10 cellular contexts compared by ENCODE assay signal in the genomic region with DNA sequence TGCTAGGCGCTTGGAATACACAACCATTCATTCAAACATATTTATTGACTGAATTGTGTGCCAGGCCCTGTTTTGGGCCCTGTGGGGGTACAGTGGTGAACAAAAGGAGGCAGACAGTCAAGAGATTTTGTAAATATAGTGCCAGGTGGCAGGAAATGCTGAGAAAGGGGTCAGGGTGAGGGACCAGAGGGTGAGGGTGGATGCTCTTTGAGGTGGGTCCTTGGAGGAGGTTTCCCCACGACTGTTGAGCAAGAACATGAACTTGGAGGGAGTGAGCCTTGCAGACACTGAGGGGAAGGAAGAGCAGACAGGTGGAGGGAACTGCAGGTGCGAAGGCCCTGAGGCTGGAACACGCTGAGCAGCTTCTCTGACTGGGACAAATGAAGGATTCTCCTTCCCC. TPM values are rescaled to one million over a fixed set of nuclear protein-coding genes. Genes with fewer than 3 reads are reported as not detected.
A peak's percentile ranks its signal among the peaks of the same experiment; 100 is the strongest.
DNase-seq lines count a peak whose midpoint lies in the region; ATAC-seq, FAIRE-seq and TF ChIP-seq lines count a peak whose summit lies in the region.
"Had no signal": no experiment of that assay in that cellular context is flagged by ENCODE, and none has a peak within 500 bp of the region (broad histone marks: within the 10 kb centered on the region; RNA-seq: fewer than 3 reads in every experiment).

No MANE protein-coding gene starts in this region.

- peak overlapping the region; percentile 90 for H3K4me3 Mint-ChIP-seq in T-helper 2 cell treated with Interferon-gamma antibody and Interleukin-4, amounts not matched to agents 5 μg/mL and 100 μg/mL, for 36 hours
- peak overlapping the region; percentile 69 for H3K4me3 Mint-ChIP-seq in stimulated activated memory B cell treated with anti-CD40 and anti-IgM and Interleukin-4, amounts not matched to agents 10 μg/mL and 1 μg/mL and 100 μg/mL, for 72 hours
- H3K4me3 Mint-ChIP-seq: neural crest cell had no signal

- H3K9me3 Mint-ChIP-seq in T-helper 2 cell treated with Interferon-gamma antibody and Interleukin-4, amounts not matched to agents 5 μg/mL and 100 μg/mL, for 36 hours, result no peaks in the 10 kb centered on the region
- H3K9me3 Mint-ChIP-seq in stimulated activated memory B cell treated with anti-CD40 and anti-IgM and Interleukin-4, amounts not matched to agents 10 μg/mL and 1 μg/mL and 100 μg/mL, for 72 hours, result peaks cover 2% of the 10 kb centered on the region
- H3K9me3 Mint-ChIP-seq: neural crest cell had no signal

- no peak for ATAC-seq in stimulated activated memory B cell treated with anti-CD40 and anti-IgM and Interleukin-4, amounts not matched to agents 10 μg/mL and 1 μg/mL and 100 μg/mL, for 72 hours
- ATAC-seq in HG02763 (IDR thresholded peaks at IDR 0.05; ENCODE audit: unreplicated experiment), result no peak

- H3K4me2 ChIP-seq in PC-9 (peak overlapping the region; percentile 88), endothelial cell of umbilical vein (ENCODE audit: insufficient read depth, low read length) (no peak overlapping the region), SK-N-SH (no peak overlapping the region)

- H3K36me3 ChIP-seq in PC-9 (ENCODE audit: low read depth) (peaks cover 6% of the 10 kb centered on the region), endothelial cell of umbilical vein (ENCODE audit: control insufficient read depth in 2 of 2, extremely low read depth in 1 of 2, insufficient read depth in 2 of 2, low read length in 2 of 2) (no peaks in the 10 kb centered on the region), SK-N-SH (replicated peaks in 1 of 2; ENCODE audit: control insufficient read depth in 1 of 2, insufficient read depth in 2 of 2, low read length in 1 of 2) (peaks cover 0 to 5% of the 10 kb centered on the region in 2 experiments)

- peaks cover 68% of the 10 kb centered on the region for H3F3A ChIP-seq in PC-9 (ENCODE audit: insufficient read depth, low read depth)
- peaks cover 13% of the 10 kb centered on the region for H3F3A ChIP-seq in SK-N-SH (replicated peaks; ENCODE audit: insufficient read depth)

- H3K9ac ChIP-seq in endothelial cell of umbilical vein (replicated peaks; ENCODE audit: extremely low read depth, insufficient read depth, low read length) (no peak overlapping the region), SK-N-SH (no peak overlapping the region)

- H4K20me1 ChIP-seq in PC-9 (ENCODE audit: insufficient read depth) (no peaks in the 10 kb centered on the region), endothelial cell of umbilical vein (replicated peaks; ENCODE audit: control insufficient read depth, extremely low read depth, insufficient read depth, low read length) (no peaks in the 10 kb centered on the region), SK-N-SH (ENCODE audit: insufficient read depth) (no peaks in the 10 kb centered on the region)

- no peak for FAIRE-seq in endothelial cell of umbilical vein (lab: Jason Lieb, UNC)
- FAIRE-seq: bronchial epithelial cell had no signal

- H3K27me3 ChIP-seq in PC-9 (ENCODE audit: insufficient read depth, low read depth), result no peaks in the 10 kb centered on the region
- no peaks in the 10 kb centered on the region for H3K27me3 ChIP-seq in endothelial cell of umbilical vein (ENCODE audit: control insufficient read depth in 2 of 2, insufficient read depth in 2 of 2, low read length in 2 of 2)
- H3K27me3 ChIP-seq in SK-N-SH (ENCODE audit: insufficient read depth), result no peaks in the 10 kb centered on the region

- no TSS peak for BruUV-seq in PC-9 (replicated peaks; lab: Mats Ljungman, UMichigan)
- BruUV-seq in endothelial cell of umbilical vein (replicated peaks; lab: Mats Ljungman, UMichigan), result no TSS peak

- H3K9me2 ChIP-seq in PC-9 (ENCODE audit: insufficient read depth) (no peaks in the 10 kb centered on the region), SK-N-SH (no peaks in the 10 kb centered on the region)

- CTCF ChIA-PET in PC-9 (lab: Charles Lee), result interaction anchor here (0.8 to 2.7 kb wide), 7 partner anchors 28 to 283 kb away, joined by 3 to 22 read pairs (median 4); a partner anchor contains a TSS
- CTCF ChIA-PET in endothelial cell of umbilical vein (lab: Charles Lee), result interaction anchor here (1.1 to 7.7 kb wide), 19 partner anchors 10 to 335 kb away, joined by 3 to 212 read pairs (median 17); a partner anchor contains a TSS
- CTCF ChIA-PET in SK-N-SH (lab: Yijun Ruan, JAX), result interaction anchor here (0.7 to 12.8 kb wide), 26 partner anchors 9 to 334 kb away, joined by 3 to 403 read pairs (median 14); a partner anchor contains a TSS

- intact Hi-C loops in PC-9 (cut with micrococcal nuclease; ENCODE audit: unreplicated experiment) (no loop called here), endothelial cell of umbilical vein (cut with micrococcal nuclease) (no loop called here)

- TF ChIP-seq CTCF in PC-9 (conservative IDR thresholded peaks at IDR 0.05), result no peak
- no peak for TF ChIP-seq CTCF in endothelial cell of umbilical vein (IDR thresholded peaks at IDR 0.05; ENCODE audit: extremely low read depth in 1 of 2, insufficient read depth in 1 of 2, low read depth in 1 of 2, low read length in 2 of 2)
- no peak for TF ChIP-seq CTCF in SK-N-SH (IDR thresholded peaks at IDR 0.05)

- H3K27me3 Mint-ChIP-seq in T-helper 2 cell treated with Interferon-gamma antibody and Interleukin-4, amounts not matched to agents 5 μg/mL and 100 μg/mL, for 36 hours (ENCODE audit: low read depth), result no peaks in the 10 kb centered on the region
- H3K27me3 Mint-ChIP-seq in stimulated activated memory B cell treated with anti-CD40 and anti-IgM and Interleukin-4, amounts not matched to agents 10 μg/mL and 1 μg/mL and 100 μg/mL, for 72 hours, result no peaks in the 10 kb centered on the region

- H3K27ac Mint-ChIP-seq in T-helper 2 cell treated with Interferon-gamma antibody and Interleukin-4, amounts not matched to agents 5 μg/mL and 100 μg/mL, for 36 hours, result peak overlapping the region; percentile 93
- peak overlapping the region; percentile 77 for H3K27ac Mint-ChIP-seq in stimulated activated memory B cell treated with anti-CD40 and anti-IgM and Interleukin-4, amounts not matched to agents 10 μg/mL and 1 μg/mL and 100 μg/mL, for 72 hours

- peaks cover 67% of the 10 kb centered on the region for H3K4me1 ChIP-seq in PC-9 (replicated peaks; ENCODE audit: insufficient read depth)
- peaks cover 59% of the 10 kb centered on the region for H3K4me1 ChIP-seq in endothelial cell of umbilical vein (ENCODE audit: control insufficient read depth, extremely low read depth, insufficient read depth, low read length)
- H3K4me1 ChIP-seq in SK-N-SH (ENCODE audit: control insufficient read depth in 1 of 2, insufficient read depth in 2 of 2, low read depth in 1 of 2, low read length in 1 of 2), result peaks cover 34 to 49% of the 10 kb centered on the region in 2 experiments

- no peaks in the 10 kb centered on the region for H3K9me1 ChIP-seq in endothelial cell of umbilical vein (replicated peaks; ENCODE audit: control insufficient read depth, extremely low read depth, insufficient read depth, low read length)

- H3K36me3 Mint-ChIP-seq in T-helper 2 cell treated with Interferon-gamma antibody and Interleukin-4, amounts not matched to agents 5 μg/mL and 100 μg/mL, for 36 hours (ENCODE audit: low read depth), result peaks cover 22% of the 10 kb centered on the region
- H3K36me3 Mint-ChIP-seq in stimulated activated memory B cell treated with anti-CD40 and anti-IgM and Interleukin-4, amounts not matched to agents 10 μg/mL and 1 μg/mL and 100 μg/mL, for 72 hours, result peaks cover 11% of the 10 kb centered on the region

- POLR2A ChIA-PET in PC-9 (lab: Charles Lee; ENCODE audit: unreplicated experiment) (interaction anchor here (0.6 kb wide), 1 partner anchor 124 kb away, joined by 6 read pairs; no protein-coding TSS in a partner anchor), endothelial cell of umbilical vein (lab: Charles Lee) (interaction anchor here (0.6 kb wide), 1 partner anchor 205 kb away, joined by 3 read pairs; no protein-coding TSS in a partner anchor), SK-N-SH (lab: Yijun Ruan, JAX) (interaction anchor here (0.6 kb wide), 1 partner anchor 14 kb away, joined by 3 read pairs; no protein-coding TSS in a partner anchor)

- TF ChIP-seq EP300 in SK-N-SH (IDR thresholded peaks at IDR 0.05; ENCODE audit: borderline replicate concordance in 1 of 2, low read depth in 1 of 2, low read length in 1 of 2), result no peak

- H3K9me3 ChIP-seq in PC-9 (ENCODE audit: insufficient read depth, low read depth) (no peaks in the 10 kb centered on the region), endothelial cell of umbilical vein (replicated peaks; ENCODE audit: control insufficient read depth, insufficient read depth, low read length) (no peaks in the 10 kb centered on the region), SK-N-SH (no peaks in the 10 kb centered on the region)

- H3K79me2 ChIP-seq in PC-9 (ENCODE audit: low read depth), result peaks cover 62% of the 10 kb centered on the region
- H3K79me2 ChIP-seq in endothelial cell of umbilical vein (ENCODE audit: control insufficient read depth, insufficient read depth, low read length), result peaks cover 1% of the 10 kb centered on the region
- H3K79me2 ChIP-seq in SK-N-SH (ENCODE audit: insufficient read depth), result no peaks in the 10 kb centered on the region

- no peak for TF ChIP-seq RAD21 in SK-N-SH (IDR thresholded peaks at IDR 0.05; ENCODE audit: low read length)

- H3K27ac ChIP-seq in PC-9 (peak overlapping the region; percentile 97), endothelial cell of umbilical vein (ENCODE audit: insufficient read depth, low read depth, low read length) (peak overlapping the region; percentile 74), SK-N-SH (ENCODE audit: low read depth in 2 of 2, low read length in 1 of 2) (no peak overlapping the region)

- peak overlapping the region; percentile 39; the same call in 1 of the 2 replicates for H3K4me3 ChIP-seq in PC-9
- no peak overlapping the region for H3K4me3 ChIP-seq in endothelial cell of umbilical vein (replicated peaks in 1 of 3; ENCODE audit: insufficient read depth in 1 of 3, low read depth in 1 of 3, low read length in 3 of 3)
- H3K4me3 ChIP-seq in SK-N-SH (ENCODE audit: low read depth in 2 of 2, low read length in 1 of 2), result no peak overlapping the region

- H3K4me1 Mint-ChIP-seq in T-helper 2 cell treated with Interferon-gamma antibody and Interleukin-4, amounts not matched to agents 5 μg/mL and 100 μg/mL, for 36 hours (ENCODE audit: low read depth), result peaks cover 36% of the 10 kb centered on the region
- H3K4me1 Mint-ChIP-seq in stimulated activated memory B cell treated with anti-CD40 and anti-IgM and Interleukin-4, amounts not matched to agents 10 μg/mL and 1 μg/mL and 100 μg/mL, for 72 hours, result peaks cover 70% of the 10 kb centered on the region

- H2AFZ ChIP-seq in PC-9, result no peak overlapping the region
- H2AFZ ChIP-seq in endothelial cell of umbilical vein (ENCODE audit: low read depth, low read length), result no peak overlapping the region
- no peak overlapping the region for H2AFZ ChIP-seq in SK-N-SH (ENCODE audit: low read depth)

- dilution Hi-C loops in endothelial cell of umbilical vein (cut with MboI; ENCODE audit: extremely low pct_ligation_motif_present, low sequenced_read_pairs), result no loop called here

- 94% methylated on average over 4 of the region's 4 CpGs for WGBS in SK-N-SH (ENCODE audit: low lambda C conversion rate)

- no peak for DNase-seq in T-helper 2 cell treated with Interferon-gamma antibody and Interleukin-4, amounts not matched to agents 5 μg/mL and 100 μg/mL, for 36 hours (ENCODE audit: low spot score)
- DNase-seq in T-helper 2 cell, result no peak
- DNase-seq in PC-9, result no peak
- DNase-seq in endothelial cell of umbilical vein (ENCODE audit: low read depth, low spot score), result no peak
- no peak for DNase-seq in SK-N-SH
- no peak for DNase-seq in amygdala (lab: John Stamatoyannopoulos, UW)

- no peak for TF ChIP-seq POLR2A in endothelial cell of umbilical vein (IDR thresholded peaks at IDR 0.05; ENCODE audit: low read depth, low read length)

RNA-seq across cellular contexts. Expression of a gene that starts 40.7 kb away (rescaled TPM):
- total RNA-seq in PC-9 (2021) (39.9 and 40.5 TPM in 2 replicates), endothelial cell of umbilical vein (104 and 109 TPM in 2 replicates)
- polyA plus RNA-seq in endothelial cell of umbilical vein (94.8 and 132 TPM in 2 replicates), SK-N-SH (2012; rRNA removed) (253 and 273 TPM in 2 replicates)
- polyA plus RNA-seq in endothelial cell of umbilical vein (2011; cell fraction: cytosol; rRNA removed), result 142 and 171 TPM in 2 replicates
- polyA plus RNA-seq in endothelial cell of umbilical vein (2011; cell fraction: nucleus; rRNA removed), result 101 and 125 TPM in 2 replicates
- 129 and 240 TPM in 2 replicates for polyA plus RNA-seq in endothelial cell of umbilical vein (2012)
- 116 and 149 TPM in 2 replicates for polyA minus RNA-seq in endothelial cell of umbilical vein
- 118 TPM for polyA minus RNA-seq in endothelial cell of umbilical vein (2011; cell fraction: cytosol; rRNA and poly(A)+ RNA removed)
- 29.3 and 45.7 TPM in 2 replicates for polyA minus RNA-seq in endothelial cell of umbilical vein (2011; cell fraction: nucleus; rRNA and poly(A)+ RNA removed)
- polyA plus RNA-seq in SK-N-SH (2012; cell fraction: cytosol; rRNA removed), result 286 and 365 TPM in 2 replicates
- polyA plus RNA-seq in SK-N-SH (2012; cell fraction: nucleus; rRNA removed), result 192 and 200 TPM in 2 replicates

Comparison
In these comparisons a context has a peak if more than half of its experiments do, and no peak if none do; other contexts are left out.
1. H3K27ac ChIP-seq: peak in PC-9 (single experiment) and endothelial cell of umbilical vein (single experiment); none in SK-N-SH (0 of 2).